8 cellular contexts compared by ENCODE assay signal in the genomic region with DNA sequence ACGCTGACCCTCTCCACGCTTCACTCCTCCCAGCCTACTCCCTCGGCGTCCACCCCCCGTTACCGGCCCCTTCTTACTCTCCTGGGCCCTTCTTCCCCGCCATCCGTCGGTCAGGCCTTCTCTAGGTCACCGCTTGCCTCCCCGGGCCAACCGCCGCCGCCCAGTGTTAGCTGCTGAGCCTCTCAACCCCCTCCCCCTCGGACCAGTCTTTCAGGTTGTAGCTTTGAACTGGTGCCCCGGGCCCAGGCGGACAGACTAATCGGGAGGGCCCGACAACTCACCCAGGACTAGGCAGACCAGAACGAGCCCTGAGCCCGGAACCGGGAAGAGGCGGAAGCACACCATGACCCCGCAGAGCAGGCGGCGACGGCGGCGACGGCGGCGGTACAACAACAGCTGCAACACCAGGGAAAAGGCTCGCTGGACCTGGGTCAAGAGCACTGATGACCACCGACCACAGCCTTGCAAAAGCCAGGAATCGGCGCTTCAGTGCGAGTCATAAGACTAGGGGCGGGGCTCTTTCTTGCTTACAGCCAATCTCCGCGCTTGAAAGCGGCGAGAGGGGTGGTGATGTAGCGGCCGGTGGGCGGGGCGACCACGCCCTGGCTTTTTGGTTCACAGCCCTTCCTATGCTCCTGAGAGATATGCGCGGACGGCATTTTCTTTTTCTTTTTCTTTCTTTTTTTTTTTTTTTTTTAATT. TPM values are rescaled to one million over a fixed set of nuclear protein-coding genes. Genes with fewer than 3 reads are reported as not detected.
DNase-seq lines count a peak whose midpoint lies in the region; TF ChIP-seq lines count a peak whose summit lies in the region.

A gene (minus strand): TSS at position 472 of the 701 bp plus-strand sequence. CDS start 127 bp downstream, at position 345.

- H4K20me1 ChIP-seq in MM.1S (ENCODE audit: insufficient read depth, low read length): no peaks in the 10 kb centered on the region

- no peaks in the 10 kb centered on the region for H3F3A ChIP-seq in MM.1S (ENCODE audit: insufficient read depth, low read length)

- peaks cover 46% of the 10 kb centered on the region for H3K79me2 ChIP-seq in MM.1S (ENCODE audit: low read length)

- DNase-seq in G401 (ENCODE audit: low spot score) (peak; percentile 90), HCEC 1CT (peak; percentile 86), MM.1S (peak; percentile 79), SHP77 treated with DMSO at 0.1 percent for 48 hours (lab: John Stamatoyannopoulos, UW) (peak; percentile 66), fibroblast of the aortic adventitia (ENCODE audit: low read depth) (peak; percentile 88), nephron progenitor cell (peak; percentile 83)
- peak; percentile 93 for DNase-seq in activated effector memory CD4-positive, alpha-beta T cell treated with anti-CD3 and anti-CD28 coated beads, Interleukin-2, amount 50 U/mL, for 16 hours

- peak within 1 kb of the TSS; percentile 93 for H3K4me3 Mint-ChIP-seq in nephron progenitor cell
- peak within 1 kb of the TSS; percentile 97 for H3K4me3 Mint-ChIP-seq in stimulated activated naive CD8-positive, alpha-beta T cell treated with anti-CD3 and anti-CD28 coated beads, Interleukin-15, Interleukin-2, amounts not matched to agents 100 ng/mL and 50 ng/mL, for 24 hours

- H3K9me2 ChIP-seq in MM.1S (replicated peaks; ENCODE audit: insufficient read depth, low read length): no peaks in the 10 kb centered on the region

- no peaks in the 10 kb centered on the region for H3K36me3 ChIP-seq in MM.1S (replicated peaks; ENCODE audit: insufficient read depth, low read length)

- TF ChIP-seq CTCF in MM.1S (IDR thresholded peaks at IDR 0.05; ENCODE audit: low read length): no peak
- TF ChIP-seq CTCF in fibroblast of the aortic adventitia (IDR thresholded peaks at IDR 0.05; ENCODE audit: insufficient read depth, low read length): no peak
- TF ChIP-seq CTCF in nephron progenitor cell (IDR thresholded peaks at IDR 0.05): no peak

- in situ Hi-C loops in G401 (cut with HindIII; ENCODE audit: low sequenced_read_pairs): no loop called here

- no peaks in the 10 kb centered on the region for H3K27me3 Mint-ChIP-seq in nephron progenitor cell (ENCODE audit: low read depth, poor library complexity)
- no peaks in the 10 kb centered on the region for H3K27me3 Mint-ChIP-seq in stimulated activated naive CD8-positive, alpha-beta T cell treated with anti-CD3 and anti-CD28 coated beads, Interleukin-15, Interleukin-2, amounts not matched to agents 100 ng/mL and 50 ng/mL, for 24 hours

- H3K27ac Mint-ChIP-seq in nephron progenitor cell: peak within 1 kb of the TSS; percentile 97
- peak within 1 kb of the TSS; percentile 92 for H3K27ac Mint-ChIP-seq in stimulated activated naive CD8-positive, alpha-beta T cell treated with anti-CD3 and anti-CD28 coated beads, Interleukin-15, Interleukin-2, amounts not matched to agents 100 ng/mL and 50 ng/mL, for 24 hours

- H3K27me3 ChIP-seq in MM.1S (replicated peaks; ENCODE audit: insufficient read depth, low read length): no peaks in the 10 kb centered on the region

- H3K4me2 ChIP-seq in MM.1S (ENCODE audit: low read depth, low read length): peak within 1 kb of the TSS; percentile 59

- H3K4me1 ChIP-seq in MM.1S (ENCODE audit: low read length): no peaks in the 10 kb centered on the region

- peak within 1 kb of the TSS; percentile 68; the same call in 1 of the 2 replicates for H3K27ac ChIP-seq in MM.1S (ENCODE audit: low read length)

- peaks cover 15% of the 10 kb centered on the region for H3K4me1 Mint-ChIP-seq in nephron progenitor cell
- H3K4me1 Mint-ChIP-seq in stimulated activated naive CD8-positive, alpha-beta T cell treated with anti-CD3 and anti-CD28 coated beads, Interleukin-15, Interleukin-2, amounts not matched to agents 100 ng/mL and 50 ng/mL, for 24 hours (ENCODE audit: low read depth): peaks cover 25% of the 10 kb centered on the region

- H3K9me3 ChIP-seq in MM.1S (replicated peaks; ENCODE audit: insufficient read depth, low read length): no peaks in the 10 kb centered on the region

- H3K9ac ChIP-seq in MM.1S (ENCODE audit: low read length): peak within 1 kb of the TSS; percentile 78

- H3K4me3 ChIP-seq in MM.1S (ENCODE audit: low read length) (peak within 1 kb of the TSS; percentile 83), fibroblast of the aortic adventitia (ENCODE audit: low read depth, low read length) (peak within 1 kb of the TSS; percentile 79)

- H3K9me3 Mint-ChIP-seq in nephron progenitor cell: peaks cover 45% of the 10 kb centered on the region
- no peaks in the 10 kb centered on the region for H3K9me3 Mint-ChIP-seq in stimulated activated naive CD8-positive, alpha-beta T cell treated with anti-CD3 and anti-CD28 coated beads, Interleukin-15, Interleukin-2, amounts not matched to agents 100 ng/mL and 50 ng/mL, for 24 hours

- peak within 1 kb of the TSS; percentile 61 for H2AFZ ChIP-seq in MM.1S (ENCODE audit: low read length)

- no peaks in the 10 kb centered on the region for H3K36me3 Mint-ChIP-seq in nephron progenitor cell (ENCODE audit: low read depth)
- peaks cover 4% of the 10 kb centered on the region for H3K36me3 Mint-ChIP-seq in stimulated activated naive CD8-positive, alpha-beta T cell treated with anti-CD3 and anti-CD28 coated beads, Interleukin-15, Interleukin-2, amounts not matched to agents 100 ng/mL and 50 ng/mL, for 24 hours (ENCODE audit: low read depth)

RNA-seq across cellular contexts. Expression of the gene that starts here (rescaled TPM):
- total RNA-seq in G401 (2014; rRNA removed; shearing (Covaris generic)): 50.5 and 62.6 TPM in 2 replicates
- 46.8 and 247 TPM in 2 replicates for total RNA-seq in fibroblast of the aortic adventitia (ENCODE audit: low replicate concordance)

Comparison
In these comparisons a context has a peak if more than half of its experiments do, and no peak if none do; other contexts are left out.
1. Peak in every context shown above with its lines: DNase-seq, H3K4me3 ChIP-seq and H3K27ac ChIP-seq.